Comparison of ENCODE assay signal across 8 cellular contexts in genomic region chr6:125918230-125918629, GRCh38. TPM values are rescaled to one million over a fixed set of nuclear protein-coding genes. Genes with fewer than 3 reads are reported as not detected.
DNase-seq lines count a peak whose midpoint lies in the region; ATAC-seq and TF ChIP-seq lines count a peak whose summit lies in the region.

No MANE protein-coding gene starts in this region.

- H3K9me3 ChIP-seq in mucosa of descending colon, result no peaks in the 10 kb centered on the region
- no peaks in the 10 kb centered on the region for H3K9me3 ChIP-seq in tibial nerve
- H3K9me3 ChIP-seq in HAP-1, result no peaks in the 10 kb centered on the region

- 71 to 77% methylated on average over 4 of the region's 4 CpGs for WGBS in tibial nerve, 2 donors

- TF ChIP-seq POLR2A in tibial nerve (IDR thresholded peaks at IDR 0.05), result no peak

- peaks cover 13% of the 10 kb centered on the region for H3K4me1 ChIP-seq in mucosa of descending colon (ENCODE audit: low read depth)
- H3K4me1 ChIP-seq in tibial nerve, result peaks cover 0 to 25% (median 0%) of the 10 kb centered on the region in 4 donors
- peaks cover 16% of the 10 kb centered on the region for H3K4me1 ChIP-seq in HAP-1

- H3K27me3 Mint-ChIP-seq in activated T-cell treated with anti-CD3 and anti-CD28 coated beads, Interleukin-2, amount 50 U/mL, for 4 hours (ENCODE audit: low read depth), result no peaks in the 10 kb centered on the region

- intact Hi-C loops in mucosa of descending colon (cut with DNase I, micrococcal nuclease), result no loop called here

- H3K4me3 ChIP-seq in brain microvascular endothelial cell (ENCODE audit: low read depth, low read length), result no peak overlapping the region
- H3K4me3 ChIP-seq in mucosa of descending colon, result no peak overlapping the region
- no peak overlapping the region for H3K4me3 ChIP-seq in tibial nerve
- H3K4me3 ChIP-seq in HAP-1, result no peak overlapping the region

- H3K36me3 ChIP-seq in brain microvascular endothelial cell (replicated peaks) (peaks cover 37% of the 10 kb centered on the region), mucosa of descending colon (ENCODE audit: low read depth) (no peaks in the 10 kb centered on the region), tibial nerve (peaks cover 0 to 52% (median 4%) of the 10 kb centered on the region in 3 donors), HAP-1 (replicated peaks) (peaks cover 5% of the 10 kb centered on the region; the same call in 1 of the 2 replicates)

- no peak for ATAC-seq in activated T-cell treated with anti-CD3 and anti-CD28 coated beads, Interleukin-2, amount 50 U/mL, for 4 hours
- ATAC-seq in mucosa of descending colon, result peak; percentile 28
- no peak for ATAC-seq in HG02642 (IDR thresholded peaks at IDR 0.05; ENCODE audit: poor library complexity, unreplicated experiment)

- peaks cover 42% of the 10 kb centered on the region for H3K36me3 Mint-ChIP-seq in activated T-cell treated with anti-CD3 and anti-CD28 coated beads, Interleukin-2, amount 50 U/mL, for 4 hours (ENCODE audit: insufficient read depth)

- H3K27ac ChIP-seq in brain microvascular endothelial cell, result peak overlapping the region; percentile 74
- peak overlapping the region in 3 of 4 donors; percentile 67 to 85 (median 69) for H3K27ac ChIP-seq in tibial nerve

- TF ChIP-seq CTCF in brain microvascular endothelial cell (IDR thresholded peaks at IDR 0.05; ENCODE audit: low read depth, low read length, missing control alignments) (no peak), mucosa of descending colon (IDR thresholded peaks at IDR 0.05) (no peak), tibial nerve (IDR thresholded peaks at IDR 0.05) (no peak)

- no peak for TF ChIP-seq EP300 in tibial nerve (IDR thresholded peaks at IDR 0.05)

- H3K9me3 Mint-ChIP-seq in activated T-cell treated with anti-CD3 and anti-CD28 coated beads, Interleukin-2, amount 50 U/mL, for 4 hours, result no peaks in the 10 kb centered on the region

- in situ Hi-C loops in brain microvascular endothelial cell (cut with HindIII; ENCODE audit: low pct_ligation_motif_present, low sequenced_read_pairs), result no loop called here
- in situ Hi-C loops in HAP-1 (cut with MboI; ENCODE audit: low sequenced_read_pairs), result no loop called here

- peaks cover 30% of the 10 kb centered on the region for H3K4me1 Mint-ChIP-seq in activated T-cell treated with anti-CD3 and anti-CD28 coated beads, Interleukin-2, amount 50 U/mL, for 4 hours (ENCODE audit: low read depth)

- peak overlapping the region; percentile 87 for H3K4me3 Mint-ChIP-seq in activated T-cell treated with anti-CD3 and anti-CD28 coated beads, Interleukin-2, amount 50 U/mL, for 4 hours

- DNase-seq in activated T-cell treated with anti-CD3 and anti-CD28 coated beads, Interleukin-2, amount 50 U/mL, for 4 hours, result no peak
- DNase-seq in activated T-cell treated with anti-CD3 and anti-CD28 coated beads for 4 hours (no peak), brain microvascular endothelial cell (no peak), mucosa of descending colon (peak in 1 of 3 donors; percentile 37), tibial nerve (ENCODE audit: low spot score in 2 of 2) (no peak), HAP-1 (ENCODE audit: low spot score in 2 of 2) (no peak), C1 segment of cervical spinal cord (lab: John Stamatoyannopoulos, UW) (no peak)

- no peaks in the 10 kb centered on the region for H3K27me3 ChIP-seq in brain microvascular endothelial cell (replicated peaks)
- no peaks in the 10 kb centered on the region for H3K27me3 ChIP-seq in tibial nerve
- no peaks in the 10 kb centered on the region for H3K27me3 ChIP-seq in HAP-1 (ENCODE audit: low read depth)

RNA-seq across cellular contexts. Expression of gene HINT3, which starts 38.3 kb away (rescaled TPM):
- total RNA-seq in activated T-cell treated with anti-CD3 and anti-CD28 coated beads, Interleukin-2, amount 50 U/mL, for 4 hours, result 10 to 100 TPM; 12.8 to 13.9 (median 13.7) TPM
- total RNA-seq in mucosa of descending colon (10 to 100 TPM; 23.2 to 32.9 (median 23.2) TPM), tibial nerve (10 to 100 TPM; 19.8 to 27.8 (median 21.2) TPM)
